Comparison of ENCODE assay signal across 4 cellular contexts in genomic region chr1:166422586-166422985, GRCh38.
DNase-seq lines count a peak whose midpoint lies in the region; TF ChIP-seq lines count a peak whose summit lies in the region.
"Not testable (repeated sequence)": the region's sequence is repeated elsewhere in the genome, so short reads cannot be mapped to it uniquely, and the experiment has no call there.

No MANE protein-coding gene starts in this region.

- TF ChIP-seq CTCF in neural crest cell (conservative IDR thresholded peaks at IDR 0.05): not testable (repeated sequence)

- peaks cover 11% of the 10 kb centered on the region for H3K4me1 Mint-ChIP-seq in neural crest cell

- H3K4me3 Mint-ChIP-seq in neural crest cell: not testable (repeated sequence)

- not testable (repeated sequence) for H3K9me3 Mint-ChIP-seq in neural crest cell

- DNase-seq in COLO829 (ENCODE audit: low spot score) (peak; percentile 21), NCI-H524 (lab: John Stamatoyannopoulos, UW) (peak; percentile 40 to 73), RPMI7951 (ENCODE audit: low read depth) (peak; percentile 38)
- DNase-seq in neural crest cell (ENCODE audit: low read depth, low spot score): not testable (repeated sequence)

- not testable (repeated sequence) for H3K36me3 Mint-ChIP-seq in neural crest cell (ENCODE audit: low read depth)

- H3K27ac Mint-ChIP-seq in neural crest cell (ENCODE audit: unreplicated experiment): peak overlapping the region; percentile 31

- H3K27me3 Mint-ChIP-seq in neural crest cell (ENCODE audit: low read depth): not testable (repeated sequence)
